In the genomic region with DNA sequence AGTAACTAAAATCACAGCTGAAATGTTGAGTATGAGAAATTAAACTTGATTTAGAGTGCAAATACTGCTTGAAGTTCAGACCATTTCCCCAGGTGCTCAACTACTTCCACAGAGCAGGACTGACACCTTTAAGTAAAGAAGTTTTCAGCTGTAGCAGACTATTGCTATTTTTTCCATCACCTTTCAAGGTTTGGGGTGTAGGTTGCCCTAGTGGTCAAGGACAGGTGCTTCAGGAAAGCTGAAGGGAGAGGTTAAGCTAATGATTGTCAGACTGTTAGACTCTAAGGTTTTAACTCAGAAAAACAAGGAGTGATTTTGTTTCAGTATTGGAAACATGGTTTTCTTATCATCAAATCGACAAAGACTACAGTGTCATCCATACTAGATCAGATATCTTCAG, we compare ENCODE assay signal across 17 cellular contexts.
DNase-seq lines count a peak whose midpoint lies in the region; ATAC-seq and TF ChIP-seq lines count a peak whose summit lies in the region.
"Had no signal": no experiment of that assay in that cellular context is flagged by ENCODE, and none has a peak within 500 bp of the region (broad histone marks: within the 10 kb centered on the region; RNA-seq: fewer than 3 reads in every experiment).

No MANE protein-coding gene starts in this region.

- TF ChIP-seq RAD21 in IMR-90 (IDR thresholded peaks at IDR 0.05; ENCODE audit: low read length) = no peak

- no peak overlapping the region for H3K27ac Mint-ChIP-seq in activated naive CD4-positive, alpha-beta T cell treated with anti-CD3 and anti-CD28 coated beads, Interleukin-2, amount 10 ng/mL, durations not matched to agents 7 days and 5 days
- no peak overlapping the region for H3K27ac Mint-ChIP-seq in activated naive CD8-positive, alpha-beta T cell treated with anti-CD3 and anti-CD28 coated beads, Interleukin-2, amount 50 U/mL, for 24 hours
- H3K27ac Mint-ChIP-seq: activated T-cell treated with anti-CD3 and anti-CD28 coated beads, Interleukin-2, amount 50 U/mL, for 24 hours had no signal

- no peak overlapping the region for H3K56ac ChIP-seq in IMR-90 (ENCODE audit: extremely low read depth, insufficient read depth, low read length)

- H3K9ac ChIP-seq in IMR-90 (ENCODE audit: low read depth, low read length) (no peak overlapping the region), mesenchymal stem cell (ENCODE audit: low read length) (no peak overlapping the region)

- H3K4me3 Mint-ChIP-seq in activated naive CD4-positive, alpha-beta T cell treated with anti-CD3 and anti-CD28 coated beads, Interleukin-2, amount 10 ng/mL, durations not matched to agents 7 days and 5 days = no peak overlapping the region
- no peak overlapping the region for H3K4me3 Mint-ChIP-seq in activated naive CD8-positive, alpha-beta T cell treated with anti-CD3 and anti-CD28 coated beads, Interleukin-2, amount 50 U/mL, for 24 hours
- H3K4me3 Mint-ChIP-seq: activated T-cell treated with anti-CD3 and anti-CD28 coated beads, Interleukin-2, amount 50 U/mL, for 24 hours had no signal

- H4K5ac ChIP-seq in IMR-90 (ENCODE audit: low read depth, low read length) = no peak overlapping the region

- BruUV-seq in IMR-90 (replicated peaks; lab: Mats Ljungman, UMichigan) = no TSS peak

- in situ Hi-C loops in IMR-90 (cut with MboI; ENCODE audit: low sequenced_read_pairs) = no loop called here

- H2AFZ ChIP-seq in IMR-90 (replicated peaks; ENCODE audit: low read length, poor library complexity) (no peak overlapping the region), mesenchymal stem cell (ENCODE audit: low read depth, low read length) (no peak overlapping the region)

- dilution Hi-C loops in IMR-90 (cut with HindIII; ENCODE audit: low sequenced_read_pairs, unreplicated experiment) = no loop called here

- H3K36me3 Mint-ChIP-seq in activated naive CD4-positive, alpha-beta T cell treated with anti-CD3 and anti-CD28 coated beads, Interleukin-2, amount 10 ng/mL, durations not matched to agents 7 days and 5 days = no peaks in the 10 kb centered on the region
- H3K36me3 Mint-ChIP-seq in activated naive CD8-positive, alpha-beta T cell treated with anti-CD3 and anti-CD28 coated beads, Interleukin-2, amount 50 U/mL, for 24 hours (ENCODE audit: low read depth) = no peaks in the 10 kb centered on the region

- H3K36me3 ChIP-seq in IMR-90 (ENCODE audit: control insufficient read depth, insufficient read depth, low read length) (no peaks in the 10 kb centered on the region), lower lobe of right lung (no peaks in the 10 kb centered on the region), mesenchymal stem cell (ENCODE audit: control insufficient read depth in 1 of 2, insufficient read depth in 2 of 2, low read depth in 1 of 2, low read length in 2 of 2) (no peaks in the 10 kb centered on the region)

- no peaks in the 10 kb centered on the region for H3K4me1 Mint-ChIP-seq in activated naive CD4-positive, alpha-beta T cell treated with anti-CD3 and anti-CD28 coated beads, Interleukin-2, amount 10 ng/mL, durations not matched to agents 7 days and 5 days
- H3K4me1 Mint-ChIP-seq in activated naive CD8-positive, alpha-beta T cell treated with anti-CD3 and anti-CD28 coated beads, Interleukin-2, amount 50 U/mL, for 24 hours = no peaks in the 10 kb centered on the region

- intact Hi-C loops in IMR-90 (cut with micrococcal nuclease) = no loop called here
- intact Hi-C loops in lower lobe of right lung (cut with DNase I) = no loop called here

- H2BK12ac ChIP-seq in mesenchymal stem cell (ENCODE audit: low read length in 2 of 2) = no peak overlapping the region

- H3K4me1 ChIP-seq in IMR-90 (ENCODE audit: control insufficient read depth, insufficient read depth, low read length) = peaks cover 2% of the 10 kb centered on the region; the same call in 1 of the 2 replicates
- no peaks in the 10 kb centered on the region for H3K4me1 ChIP-seq in lower lobe of right lung
- no peaks in the 10 kb centered on the region for H3K4me1 ChIP-seq in mesenchymal stem cell (ENCODE audit: control insufficient read depth, insufficient read depth, low read depth, low read length)

- no peaks in the 10 kb centered on the region for H3K27me3 ChIP-seq in IMR-90 (ENCODE audit: control insufficient read depth, insufficient read depth, low read length)
- no peaks in the 10 kb centered on the region for H3K27me3 ChIP-seq in lower lobe of right lung (ENCODE audit: low read depth)
- H3K27me3 ChIP-seq in mesenchymal stem cell (ENCODE audit: control insufficient read depth in 1 of 2, insufficient read depth in 1 of 2, low read length in 2 of 2) = no peaks in the 10 kb centered on the region

- H3K23ac ChIP-seq in IMR-90 (ENCODE audit: low read depth, low read length) (no peak overlapping the region), mesenchymal stem cell (ENCODE audit: low read length in 2 of 2) (no peak overlapping the region)

- H3K18ac ChIP-seq in IMR-90 (ENCODE audit: low read depth, low read length) (no peak overlapping the region), mesenchymal stem cell (ENCODE audit: low read depth in 1 of 2, low read length in 2 of 2) (no peak overlapping the region)

- no peak overlapping the region for H4K91ac ChIP-seq in IMR-90 (ENCODE audit: insufficient read depth, low read depth, low read length)
- no peak overlapping the region for H4K91ac ChIP-seq in mesenchymal stem cell (ENCODE audit: low read length)

- H2AK5ac ChIP-seq in IMR-90 (ENCODE audit: low read depth, low read length) = peak overlapping the region; percentile 50; the same call in 1 of the 2 replicates
- H2AK5ac ChIP-seq in mesenchymal stem cell (ENCODE audit: low read length, severe bottlenecking) = no peak overlapping the region

- H3K4ac ChIP-seq in IMR-90 (ENCODE audit: low read depth, low read length) (no peak overlapping the region), mesenchymal stem cell (ENCODE audit: low read depth in 1 of 2, low read length in 2 of 2) (no peak overlapping the region)

- H3K27ac ChIP-seq in IMR-90 (ENCODE audit: insufficient read depth, low read length) (no peak overlapping the region), lower lobe of right lung (no peak overlapping the region), mesenchymal stem cell (ENCODE audit: low read length, poor library complexity, severe bottlenecking) (no peak overlapping the region)

- CTCF ChIA-PET in IMR-90 (lab: Yijun Ruan, JAX) = no interaction called here
- CTCF ChIA-PET in activated naive CD4-positive, alpha-beta T cell treated with anti-CD3 and anti-CD28 coated beads, Interleukin-2, amount 10 ng/mL, durations not matched to agents 7 days and 5 days (lab: Charles Lee) = interaction anchor here (0.8 to 1.5 kb wide), 2 partner anchors 11 to 337 kb away, joined by 4 to 7 read pairs; no protein-coding TSS in a partner anchor

- H3K9me1 ChIP-seq in IMR-90 (ENCODE audit: insufficient read depth, low read length) = peaks cover 2% of the 10 kb centered on the region; the same call in 1 of the 2 replicates

- peak; percentile 49 for ATAC-seq in GM18502 (IDR thresholded peaks at IDR 0.05; ENCODE audit: poor library complexity, unreplicated experiment)
- peak; percentile 57 for ATAC-seq in GM21423 (IDR thresholded peaks at IDR 0.05; ENCODE audit: unreplicated experiment)
- no peak for ATAC-seq in IMR-90 (ENCODE audit: low read depth)
- no peak for ATAC-seq in lower lobe of right lung
- ATAC-seq in activated naive CD8-positive, alpha-beta T cell treated with anti-CD3 and anti-CD28 coated beads, Interleukin-2, amount 50 U/mL, for 24 hours = no peak
- ATAC-seq: left lobe of liver had no signal

- H3K27me3 Mint-ChIP-seq in activated naive CD4-positive, alpha-beta T cell treated with anti-CD3 and anti-CD28 coated beads, Interleukin-2, amount 10 ng/mL, durations not matched to agents 7 days and 5 days = no peaks in the 10 kb centered on the region
- no peaks in the 10 kb centered on the region for H3K27me3 Mint-ChIP-seq in activated naive CD8-positive, alpha-beta T cell treated with anti-CD3 and anti-CD28 coated beads, Interleukin-2, amount 50 U/mL, for 24 hours

- TF ChIP-seq CTCF in IMR-90 (conservative IDR thresholded peaks at IDR 0.05; ENCODE audit: low read depth, low read length) (no peak), lower lobe of right lung (IDR thresholded peaks at IDR 0.05) (peak; percentile 12)

- no peak overlapping the region for H2BK5ac ChIP-seq in IMR-90 (ENCODE audit: low read depth, low read length, poor library complexity, severe bottlenecking)
- H2BK5ac ChIP-seq in mesenchymal stem cell (ENCODE audit: low read depth, low read length, poor library complexity, severe bottlenecking) = no peak overlapping the region

- DNase-seq in IMR-90 (no peak), lower lobe of right lung (no peak), AG08395 (ENCODE audit: low spot score) (no peak), mesenchymal stem cell (no peak)
- DNase-seq in activated naive CD4-positive, alpha-beta T cell treated with anti-CD3 and anti-CD28 coated beads, Interleukin-2, amount 10 ng/mL, durations not matched to agents 7 days and 5 days = no peak
- DNase-seq in activated naive CD8-positive, alpha-beta T cell treated with anti-CD3 and anti-CD28 coated beads, Interleukin-2, amount 50 U/mL, for 24 hours = no peak
- DNase-seq: activated CD4-positive, alpha-beta T cell treated with anti-CD3 and anti-CD28 coated beads for 1 hour; activated T-cell treated with anti-CD3 and anti-CD28 coated beads, Interleukin-2, amount 50 U/mL, for 24 hours; C1 segment of cervical spinal cord; foreskin melanocyte; GF-D8; NCI-H2081; OCI-M1; substantia nigra had no signal

- H2BK20ac ChIP-seq in IMR-90 (ENCODE audit: low read depth, low read length) = no peak overlapping the region

- H4K20me1 ChIP-seq in IMR-90 (ENCODE audit: insufficient read depth, low read length) = no peaks in the 10 kb centered on the region

- no peak overlapping the region for H3K4me2 ChIP-seq in IMR-90 (ENCODE audit: low read depth, low read length)
- no peak overlapping the region for H3K4me2 ChIP-seq in mesenchymal stem cell (ENCODE audit: low read length, poor library complexity, severe bottlenecking)

- H4K8ac ChIP-seq in IMR-90 (ENCODE audit: low read depth in 2 of 2, low read length in 2 of 2) = no peak overlapping the region
- H4K8ac ChIP-seq in mesenchymal stem cell (ENCODE audit: low read length) = no peak overlapping the region

- TF ChIP-seq POLR2A in IMR-90 (IDR thresholded peaks at IDR 0.05; ENCODE audit: low read depth, low read length) = no peak

- H2BK120ac ChIP-seq in IMR-90 (ENCODE audit: low read depth, low read length) = no peak overlapping the region; the same call in 1 of the 2 replicates
- H2BK120ac ChIP-seq in mesenchymal stem cell (ENCODE audit: low read depth, low read length) = no peak overlapping the region

- H3K9me3 ChIP-seq in IMR-90 (ENCODE audit: control insufficient read depth, insufficient read depth, low read length) (no peaks in the 10 kb centered on the region), lower lobe of right lung (no peaks in the 10 kb centered on the region), mesenchymal stem cell (ENCODE audit: control insufficient read depth, low read length) (no peaks in the 10 kb centered on the region)

- H3K4me3 ChIP-seq in IMR-90 (ENCODE audit: insufficient read depth, low read depth, low read length) (no peak overlapping the region), lower lobe of right lung (no peak overlapping the region), mesenchymal stem cell (ENCODE audit: insufficient read depth in 1 of 2, low read depth in 1 of 2, low read length in 2 of 2) (no peak overlapping the region)

- no peaks in the 10 kb centered on the region for H3K9me3 Mint-ChIP-seq in activated naive CD4-positive, alpha-beta T cell treated with anti-CD3 and anti-CD28 coated beads, Interleukin-2, amount 10 ng/mL, durations not matched to agents 7 days and 5 days
- no peaks in the 10 kb centered on the region for H3K9me3 Mint-ChIP-seq in activated naive CD8-positive, alpha-beta T cell treated with anti-CD3 and anti-CD28 coated beads, Interleukin-2, amount 50 U/mL, for 24 hours
- H3K9me3 Mint-ChIP-seq: activated T-cell treated with anti-CD3 and anti-CD28 coated beads, Interleukin-2, amount 50 U/mL, for 24 hours had no signal

- WGBS in IMR-90 (ENCODE audit: extremely low coverage in 2 of 2, insufficient read length in 1 of 2), 2 experiments = no CpG with 5 or more reads among the region's 1 CpG
- WGBS in mesenchymal stem cell = no CpG with 5 or more reads among the region's 1 CpG

- no peaks in the 10 kb centered on the region for H3K79me1 ChIP-seq in IMR-90 (ENCODE audit: low read depth in 1 of 2, low read length in 2 of 2)
- H3K79me1 ChIP-seq in mesenchymal stem cell (replicated peaks; ENCODE audit: low read length, poor library complexity, severe bottlenecking) = no peaks in the 10 kb centered on the region

- H2BK15ac ChIP-seq in IMR-90 (ENCODE audit: low read depth, low read length) (peak overlapping the region; percentile 41; the same call in 1 of the 3 replicates), mesenchymal stem cell (ENCODE audit: low read depth, poor library complexity, severe bottlenecking) (no peak overlapping the region)

- POLR2A ChIA-PET in IMR-90 (lab: Charles Lee; ENCODE audit: unreplicated experiment) = no interaction called here

- no peak overlapping the region for H3K14ac ChIP-seq in IMR-90 (replicated peaks; ENCODE audit: low read depth, low read length)
- no peak overlapping the region for H3K14ac ChIP-seq in mesenchymal stem cell (ENCODE audit: low read length in 2 of 2)

- H2AK9ac ChIP-seq in IMR-90 (replicated peaks; ENCODE audit: low read depth, low read length, poor library complexity) = no peak overlapping the region

Comparison
In these comparisons a context has a peak if more than half of its experiments do, and no peak if none do; other contexts are left out.
1. ATAC-seq: peak in GM18502 (single experiment) and GM21423 (single experiment); none in IMR-90 (single experiment), lower lobe of right lung (0 of 2) and activated naive CD8-positive, alpha-beta T cell treated with anti-CD3 and anti-CD28 coated beads, Interleukin-2, amount 50 U/mL, for 24 hours (single experiment).